In the genomic region with DNA sequence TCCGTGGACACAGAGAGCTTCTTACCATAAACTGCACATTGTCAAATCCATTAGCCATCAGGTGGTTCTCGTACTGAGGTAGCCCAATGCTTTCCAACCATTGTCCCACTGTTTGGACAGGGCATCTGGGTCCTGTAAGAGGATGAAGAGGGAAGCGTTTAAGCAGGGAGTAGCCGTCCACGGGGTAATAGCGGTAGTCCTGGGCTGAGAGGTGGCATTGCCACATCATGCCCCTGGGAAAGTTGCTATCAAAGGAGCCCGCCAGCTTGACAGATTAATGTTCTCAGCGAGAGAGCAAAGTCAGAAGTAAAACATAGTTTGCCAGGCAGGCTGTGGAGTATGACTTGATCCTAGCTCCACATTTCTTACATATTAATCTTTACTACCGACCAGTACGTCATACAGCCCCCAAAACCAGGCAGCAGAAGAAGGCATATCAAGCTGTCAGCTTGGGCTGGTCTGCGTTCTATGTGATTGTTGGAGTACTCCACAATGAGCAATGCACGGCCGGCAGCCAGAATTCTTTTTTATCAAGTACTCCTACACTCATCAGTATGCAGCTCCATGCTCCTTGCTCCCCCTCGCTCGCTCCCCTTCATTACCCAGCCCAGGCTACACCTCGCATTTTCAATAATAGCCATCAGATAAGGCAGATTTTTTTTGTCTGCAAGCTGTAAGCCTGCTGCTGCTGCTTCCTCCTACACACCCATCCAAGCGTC, we compare ENCODE assay signal across 17 cellular contexts.
DNase-seq lines count a peak whose midpoint lies in the region; ATAC-seq and TF ChIP-seq lines count a peak whose summit lies in the region.
"Had no signal": no experiment of that assay in that cellular context is flagged by ENCODE, and none has a peak within 500 bp of the region (broad histone marks: within the 10 kb centered on the region; RNA-seq: fewer than 3 reads in every experiment).

No MANE protein-coding gene starts in this region.

- WGBS in heart right ventricle, 2 donors: 23% methylated on average over 17 of the region's 17 CpGs
- WGBS in neuronal stem cell (ENCODE audit: extremely low coverage in 2 of 2, insufficient read length in 2 of 2, insufficient replicate concordance in 1 of 2), 2 donors: no CpG with 5 or more reads among the region's 17 CpGs

- H3K14ac ChIP-seq in neuronal stem cell (ENCODE audit: low read length): no peak overlapping the region

- H2AFZ ChIP-seq in neuronal stem cell (ENCODE audit: low read length): peak overlapping the region; percentile 90

- no peak overlapping the region for H3K27ac Mint-ChIP-seq in activated naive CD4-positive, alpha-beta T cell treated with anti-CD3 and anti-CD28 coated beads, Interleukin-2, amount 10 ng/mL, durations not matched to agents 7 days and 5 days
- H3K27ac Mint-ChIP-seq: natural killer cell treated with Interleukin-12 subunit alpha and Interleukin-12 subunit beta and Interleukin-15 and Interleukin-18, amount 100 ng/mL, for 72 hours; T-helper 2 cell treated with Interferon-gamma antibody and Interleukin-4, amounts not matched to agents 5 μg/mL and 100 μg/mL, for 36 hours had no signal

- H3K4me2 ChIP-seq in neuronal stem cell (ENCODE audit: insufficient read depth, low read length, poor library complexity, severe bottlenecking): no peak overlapping the region

- CTCF ChIA-PET in activated naive CD4-positive, alpha-beta T cell treated with anti-CD3 and anti-CD28 coated beads, Interleukin-2, amount 10 ng/mL, durations not matched to agents 7 days and 5 days (lab: Charles Lee): no interaction called here

- peaks cover 0 to 11% (median 0%) of the 10 kb centered on the region in 9 donors for H3K4me1 ChIP-seq in heart right ventricle
- peaks cover 6 to 23% of the 10 kb centered on the region in 2 donors for H3K4me1 ChIP-seq in neuronal stem cell (ENCODE audit: control insufficient read depth in 2 of 2, insufficient read depth in 1 of 2, low read depth in 1 of 2, low read length in 2 of 2)

- H3K4me3 ChIP-seq in heart right ventricle (peak overlapping the region in 8 of 10 donors; percentile 9 to 47 (median 28)), neuronal stem cell (ENCODE audit: low read length in 2 of 2) (peak overlapping the region in 1 of 2 donors; percentile 41)

- no peak overlapping the region for H3K23ac ChIP-seq in neuronal stem cell (ENCODE audit: low read depth, low read length, poor library complexity)

- H2AK5ac ChIP-seq in neuronal stem cell (ENCODE audit: low read depth, low read length): no peak overlapping the region

- H3K9me3 Mint-ChIP-seq in activated naive CD4-positive, alpha-beta T cell treated with anti-CD3 and anti-CD28 coated beads, Interleukin-2, amount 10 ng/mL, durations not matched to agents 7 days and 5 days: peaks cover 3% of the 10 kb centered on the region
- H3K9me3 Mint-ChIP-seq: T-helper 2 cell treated with Interferon-gamma antibody and Interleukin-4, amounts not matched to agents 5 μg/mL and 100 μg/mL, for 36 hours had no signal

- peak overlapping the region; percentile 46 for H2BK15ac ChIP-seq in neuronal stem cell (ENCODE audit: low read length)

- H4K91ac ChIP-seq in neuronal stem cell (ENCODE audit: low read depth, low read length, poor library complexity): peak overlapping the region; percentile 34

- no peak overlapping the region for H2BK5ac ChIP-seq in neuronal stem cell (ENCODE audit: low read length)

- H3K9ac ChIP-seq in neuronal stem cell (ENCODE audit: low read depth, low read length, poor library complexity): no peak overlapping the region

- intact Hi-C loops in heart right ventricle (cut with DNase I): loop anchor here in 1 of 10 donors (5.0 kb wide), 1 partner anchor 1478 kb away; no protein-coding TSS in a partner anchor

- H3K4ac ChIP-seq in neuronal stem cell (ENCODE audit: low read length): no peak overlapping the region

- no peak overlapping the region for H2BK120ac ChIP-seq in neuronal stem cell (ENCODE audit: low read depth, low read length)

- H3K27me3 Mint-ChIP-seq in activated naive CD4-positive, alpha-beta T cell treated with anti-CD3 and anti-CD28 coated beads, Interleukin-2, amount 10 ng/mL, durations not matched to agents 7 days and 5 days: no peaks in the 10 kb centered on the region
- H3K27me3 Mint-ChIP-seq: natural killer cell treated with Interleukin-12 subunit alpha and Interleukin-12 subunit beta and Interleukin-15 and Interleukin-18, amount 100 ng/mL, for 72 hours had no signal

- no peak overlapping the region for H4K8ac ChIP-seq in neuronal stem cell (ENCODE audit: low read depth, low read length)

- H3K36me3 ChIP-seq in heart right ventricle (no peaks in the 10 kb centered on the region), neuronal stem cell (replicated peaks in 1 of 2; ENCODE audit: control insufficient read depth in 2 of 2, insufficient read depth in 2 of 2, low read length in 2 of 2) (no peaks in the 10 kb centered on the region)

- no peak overlapping the region for H3K4me3 Mint-ChIP-seq in activated naive CD4-positive, alpha-beta T cell treated with anti-CD3 and anti-CD28 coated beads, Interleukin-2, amount 10 ng/mL, durations not matched to agents 7 days and 5 days
- H3K4me3 Mint-ChIP-seq: natural killer cell treated with Interleukin-12 subunit alpha and Interleukin-12 subunit beta and Interleukin-15 and Interleukin-18, amount 100 ng/mL, for 72 hours; T-helper 2 cell treated with Interferon-gamma antibody and Interleukin-4, amounts not matched to agents 5 μg/mL and 100 μg/mL, for 36 hours had no signal

- H3K18ac ChIP-seq in neuronal stem cell (ENCODE audit: low read length): peak overlapping the region; percentile 31

- TF ChIP-seq CTCF in heart right ventricle (IDR thresholded peaks at IDR 0.05): no peak

- no peaks in the 10 kb centered on the region for H3K36me3 Mint-ChIP-seq in activated naive CD4-positive, alpha-beta T cell treated with anti-CD3 and anti-CD28 coated beads, Interleukin-2, amount 10 ng/mL, durations not matched to agents 7 days and 5 days
- H3K36me3 Mint-ChIP-seq: natural killer cell treated with Interleukin-12 subunit alpha and Interleukin-12 subunit beta and Interleukin-15 and Interleukin-18, amount 100 ng/mL, for 72 hours had no signal

- H2BK12ac ChIP-seq in neuronal stem cell (ENCODE audit: low read length): peak overlapping the region; percentile 67

- ATAC-seq in heart right ventricle: peak in 6 of 8 donors; percentile 39 to 73 (median 58)
- no peak for ATAC-seq in GM21737 (IDR thresholded peaks at IDR 0.05; ENCODE audit: unreplicated experiment)
- no peak for ATAC-seq in HG02588 (IDR thresholded peaks at IDR 0.05; ENCODE audit: unreplicated experiment)
- ATAC-seq in GM18909 (IDR thresholded peaks at IDR 0.05; ENCODE audit: poor library complexity, unreplicated experiment): no peak
- ATAC-seq: natural killer cell treated with Interleukin-12 subunit alpha and Interleukin-12 subunit beta and Interleukin-15 and Interleukin-18, amount 100 ng/mL, for 72 hours; Panc1 had no signal

- H3K79me1 ChIP-seq in neuronal stem cell (ENCODE audit: low read depth, low read length): no peaks in the 10 kb centered on the region

- H3K27me3 ChIP-seq in heart right ventricle (no peaks in the 10 kb centered on the region), neuronal stem cell (ENCODE audit: control insufficient read depth in 3 of 3, insufficient read depth in 3 of 3, low read depth in 1 of 3, low read length in 3 of 3) (no peaks in the 10 kb centered on the region)

- H3K9me3 ChIP-seq in heart right ventricle: peaks cover 0 to 5% (median 0%) of the 10 kb centered on the region in 11 donors
- peaks cover 3 to 8% of the 10 kb centered on the region in 2 donors for H3K9me3 ChIP-seq in neuronal stem cell (replicated peaks in 1 of 2; ENCODE audit: control insufficient read depth in 2 of 2, insufficient read depth in 1 of 2, low read depth in 1 of 2, low read length in 2 of 2)

- DNase-seq in Daoy (ENCODE audit: low read depth) (peak; percentile 3), anterior cingulate cortex (lab: John Stamatoyannopoulos, UW) (peak in 44 of 58 donors; percentile 5 to 78 (median 44)), heart right ventricle (no peak), neuronal stem cell (ENCODE audit: low spot score) (no peak)
- DNase-seq in activated naive CD4-positive, alpha-beta T cell treated with anti-CD3 and anti-CD28 coated beads, Interleukin-2, amount 10 ng/mL, durations not matched to agents 7 days and 5 days: no peak
- DNase-seq: activated CD4-positive, alpha-beta T cell treated with anti-CD3 and anti-CD28 coated beads, Interleukin-2, amount 50 U/mL, for 4 hours; activated gamma-delta T cell; AML-193; DMS79 treated with DMSO at 0.1 percent for 48 hours; NCI-H2171; stimulated activated CD4-positive, alpha-beta T cell treated with anti-CD3 and anti-CD28 coated beads, Interleukin-15, amount 100 ng/mL, for 24 hours had no signal

- H3K27ac ChIP-seq in heart right ventricle: peak overlapping the region in 4 of 10 donors; percentile 16 to 52 (median 30)
- no peak overlapping the region for H3K27ac ChIP-seq in neuronal stem cell (replicated peaks; ENCODE audit: low read length)

- H3K4me1 Mint-ChIP-seq in activated naive CD4-positive, alpha-beta T cell treated with anti-CD3 and anti-CD28 coated beads, Interleukin-2, amount 10 ng/mL, durations not matched to agents 7 days and 5 days: no peaks in the 10 kb centered on the region

Comparison
In these comparisons a context has a peak if more than half of its experiments do, and no peak if none do; other contexts are left out.
1. DNase-seq: peak in Daoy (single experiment) and anterior cingulate cortex (44 of 58); none in heart right ventricle (0 of 2), neuronal stem cell (single experiment) and activated naive CD4-positive, alpha-beta T cell treated with anti-CD3 and anti-CD28 coated beads, Interleukin-2, amount 10 ng/mL, durations not matched to agents 7 days and 5 days (single experiment).
2. ATAC-seq: peak in heart right ventricle (6 of 8); none in GM21737 (single experiment), HG02588 (single experiment) and GM18909 (single experiment).